ENCODE assay signal across 8 cellular contexts in the genomic region with DNA sequence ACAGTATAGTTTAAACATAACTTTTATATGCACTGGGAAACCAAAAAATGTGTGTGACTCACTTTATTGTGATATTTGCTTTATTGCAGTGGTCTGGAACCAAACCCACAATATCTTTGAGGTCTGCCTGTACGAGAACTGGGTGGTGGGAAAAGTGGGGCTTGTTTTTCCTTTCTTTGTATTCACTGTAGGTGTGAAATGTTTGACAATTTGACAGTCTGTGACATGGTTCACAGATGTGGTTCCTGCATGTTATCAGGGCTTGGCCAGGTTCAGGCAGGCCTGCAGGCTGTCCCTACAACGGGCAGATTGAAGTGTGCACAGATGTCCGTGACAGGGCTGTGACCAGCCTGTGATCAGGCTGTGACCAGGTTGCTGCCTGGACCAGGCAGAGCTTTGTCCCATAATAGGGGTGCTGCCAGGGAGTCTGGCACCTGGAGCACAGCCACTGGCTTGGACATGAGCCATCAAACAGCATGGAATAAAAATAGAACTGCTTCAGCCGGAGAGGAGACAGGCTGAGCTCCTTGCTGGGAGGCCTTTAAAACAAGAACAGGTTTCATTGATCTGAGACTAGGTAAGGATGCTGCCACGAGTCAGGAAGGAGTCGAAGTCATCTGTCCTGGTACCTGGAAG.
DNase-seq lines count a peak whose midpoint lies in the region; ATAC-seq and TF ChIP-seq lines count a peak whose summit lies in the region.

No MANE protein-coding gene starts in this region.

- ATAC-seq in naive thymus-derived CD8-positive, alpha-beta T cell, result peak; percentile 29 to 50
- ATAC-seq in HG02870 (IDR thresholded peaks at IDR 0.05; ENCODE audit: unreplicated experiment), result no peak
- ATAC-seq in HG03045 (IDR thresholded peaks at IDR 0.05; ENCODE audit: unreplicated experiment), result no peak

- peak; percentile 35 for DNase-seq in DMS79 (lab: John Stamatoyannopoulos, UW)
- DNase-seq in NCI-H345 (lab: John Stamatoyannopoulos, UW), result peak; percentile 72
- DNase-seq in naive thymus-derived CD8-positive, alpha-beta T cell, result peak in 4 of 10 donors; percentile 52 to 68 (median 56)
- DNase-seq in NCI-H82 (lab: John Stamatoyannopoulos, UW), result no peak
- no peak for DNase-seq in NCI-H128 (lab: John Stamatoyannopoulos, UW; ENCODE audit: unreplicated experiment)

- peaks cover 8% of the 10 kb centered on the region for H3K4me1 Mint-ChIP-seq in brain
- peaks cover 42 to 78% (median 72%) of the 10 kb centered on the region in 4 donors for H3K4me1 Mint-ChIP-seq in naive thymus-derived CD8-positive, alpha-beta T cell

- no peak for TF ChIP-seq CTCF in brain (conservative IDR thresholded peaks at IDR 0.05)

- H3K36me3 Mint-ChIP-seq in brain, result peaks cover 27% of the 10 kb centered on the region
- peaks cover 0 to 2% (median 0%) of the 10 kb centered on the region in 3 donors for H3K36me3 Mint-ChIP-seq in naive thymus-derived CD8-positive, alpha-beta T cell

- peaks cover 13 to 37% (median 25%) of the 10 kb centered on the region in 5 experiments for H3K9me3 Mint-ChIP-seq in brain
- H3K9me3 Mint-ChIP-seq in naive thymus-derived CD8-positive, alpha-beta T cell, result peaks cover 0 to 2% (median 0%) of the 10 kb centered on the region in 9 donors

- peaks cover 30% of the 10 kb centered on the region for H3K27me3 Mint-ChIP-seq in brain
- H3K27me3 Mint-ChIP-seq in naive thymus-derived CD8-positive, alpha-beta T cell, result no peaks in the 10 kb centered on the region

- POLR2A ChIA-PET in naive thymus-derived CD8-positive, alpha-beta T cell (lab: Charles Lee), result interaction anchor here (0.8 to 14.1 kb wide), 5 partner anchors 10 to 96 kb away, joined by 3 to 308 read pairs (median 10); no protein-coding TSS in a partner anchor

- peak overlapping the region; percentile 55 to 90 (median 77) for H3K27ac Mint-ChIP-seq in brain
- peak overlapping the region; percentile 68 to 98 (median 92) for H3K27ac Mint-ChIP-seq in naive thymus-derived CD8-positive, alpha-beta T cell

- peak overlapping the region in 3 of 5 experiments; percentile 33 to 44 (median 40) for H3K4me3 Mint-ChIP-seq in brain
- H3K4me3 Mint-ChIP-seq in naive thymus-derived CD8-positive, alpha-beta T cell, result peak overlapping the region; percentile 50 to 85 (median 74)

Comparison
In these comparisons a context has a peak if more than half of its experiments do, and no peak if none do; other contexts are left out.
1. DNase-seq: peak in DMS79 (single experiment) and NCI-H345 (single experiment); none in NCI-H82 (single experiment) and NCI-H128 (single experiment).
2. ATAC-seq: peak in naive thymus-derived CD8-positive, alpha-beta T cell (2 of 2); none in HG02870 (single experiment) and HG03045 (single experiment).